10 cellular contexts compared by ENCODE assay signal in the genomic region with DNA sequence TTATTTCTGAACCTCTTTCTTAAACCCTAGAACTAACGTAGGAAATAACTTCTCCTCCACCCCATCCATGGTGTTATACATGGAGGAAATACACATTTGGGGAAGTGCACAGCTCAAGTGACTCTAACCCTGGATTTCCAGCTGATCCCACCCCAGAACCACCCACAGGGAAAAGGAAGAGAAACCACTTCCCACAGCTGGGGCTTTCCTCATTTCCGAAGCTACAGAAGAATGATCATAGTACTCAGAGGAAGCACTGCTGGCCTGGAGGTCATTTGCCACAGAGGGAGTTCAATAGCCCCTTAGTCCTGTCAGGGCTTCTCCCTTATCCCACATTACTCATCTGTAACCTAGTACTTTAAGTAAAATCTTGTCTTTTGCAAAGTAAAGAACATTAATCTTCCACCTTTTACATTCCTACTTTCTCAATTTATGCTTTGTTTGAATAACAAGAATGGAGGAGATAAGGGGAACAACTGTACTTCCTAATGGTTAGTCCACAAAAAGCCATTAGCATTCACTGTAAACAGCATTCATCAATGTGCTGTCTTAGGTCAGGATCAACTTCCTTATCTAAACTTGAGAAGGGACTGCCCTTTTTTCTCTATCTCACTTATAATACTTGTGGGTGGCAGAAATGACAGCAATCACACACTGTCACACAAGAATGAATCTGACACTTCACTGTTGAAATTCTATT.
DNase-seq lines count a peak whose midpoint lies in the region; ATAC-seq and TF ChIP-seq lines count a peak whose summit lies in the region.
"Had no signal": no experiment of that assay in that cellular context is flagged by ENCODE, and none has a peak within 500 bp of the region (broad histone marks: within the 10 kb centered on the region; RNA-seq: fewer than 3 reads in every experiment).

No MANE protein-coding gene starts in this region.

- peaks cover 30% of the 10 kb centered on the region for H3K4me1 ChIP-seq in OCI-LY7 (ENCODE audit: insufficient read depth, low read length, poor library complexity, severe bottlenecking)
- H3K4me1 ChIP-seq in lower lobe of right lung = no peaks in the 10 kb centered on the region
- H3K4me1 ChIP-seq in prostate gland (replicated peaks) = no peaks in the 10 kb centered on the region
- H3K4me1 ChIP-seq: BE2C had no signal

- no peak overlapping the region for H3K27ac Mint-ChIP-seq in activated T-cell treated with anti-CD3 and anti-CD28 coated beads, Interleukin-2, amount 50 U/mL, for 24 hours
- H3K27ac Mint-ChIP-seq: T-helper 1 cell treated with Interleukin-12 subunit alpha and Interleukin-12 subunit beta and Interleukin-4 antibody, amounts not matched to agents 30 μg/mL and 1 μg/mL, for 36 hours had no signal

- TF ChIP-seq CTCF in OCI-LY7 (conservative IDR thresholded peaks at IDR 0.05; ENCODE audit: low read length) (no peak), lower lobe of right lung (IDR thresholded peaks at IDR 0.05) (no peak), prostate gland (IDR thresholded peaks at IDR 0.05) (no peak)

- H3K36me3 ChIP-seq in OCI-LY7 (ENCODE audit: insufficient read depth, low read length) (no peaks in the 10 kb centered on the region), lower lobe of right lung (no peaks in the 10 kb centered on the region), prostate gland (no peaks in the 10 kb centered on the region), MG63 (no peaks in the 10 kb centered on the region)
- H3K36me3 ChIP-seq: BE2C had no signal

- H3K4me2 ChIP-seq in OCI-LY7 (ENCODE audit: low read length) = peak overlapping the region; percentile 26; the same call in 1 of the 2 replicates

- 68% methylated on average over 2 of the region's 2 CpGs for WGBS in prostate gland

- POLR2A ChIA-PET in OCI-LY7 (lab: Charles Lee) = interaction anchor here (0.7 to 1.6 kb wide), 5 partner anchors 26 to 298 kb away, joined by 3 to 5 read pairs (median 3); no protein-coding TSS in a partner anchor

- no peaks in the 10 kb centered on the region for H3K79me2 ChIP-seq in OCI-LY7 (ENCODE audit: insufficient read depth, low read depth, low read length)

- BruUV-seq in OCI-LY7 (replicated peaks; lab: Mats Ljungman, UMichigan) = no TSS peak

- H3K9me3 Mint-ChIP-seq in activated T-cell treated with anti-CD3 and anti-CD28 coated beads, Interleukin-2, amount 50 U/mL, for 24 hours = no peaks in the 10 kb centered on the region
- H3K9me3 Mint-ChIP-seq: T-helper 1 cell treated with Interleukin-12 subunit alpha and Interleukin-12 subunit beta and Interleukin-4 antibody, amounts not matched to agents 30 μg/mL and 1 μg/mL, for 36 hours had no signal

- no peaks in the 10 kb centered on the region for H3K27me3 ChIP-seq in lower lobe of right lung (ENCODE audit: low read depth)
- no peaks in the 10 kb centered on the region for H3K27me3 ChIP-seq in prostate gland (replicated peaks; ENCODE audit: insufficient read depth)
- H3K27me3 ChIP-seq in MG63 = no peaks in the 10 kb centered on the region
- H3K27me3 ChIP-seq: BE2C had no signal

- peaks cover 41% of the 10 kb centered on the region for H3K4me1 Mint-ChIP-seq in activated T-cell treated with anti-CD3 and anti-CD28 coated beads, Interleukin-2, amount 50 U/mL, for 24 hours (ENCODE audit: low read depth)

- H3K27ac ChIP-seq in OCI-LY7 (ENCODE audit: low read depth, low read length, poor library complexity, severe bottlenecking) (no peak overlapping the region), lower lobe of right lung (no peak overlapping the region), prostate gland (no peak overlapping the region)

- H3K9me2 ChIP-seq in OCI-LY7 (ENCODE audit: insufficient read depth, low read length) = no peaks in the 10 kb centered on the region

- no peak overlapping the region for H3K4me3 ChIP-seq in OCI-LY7 (ENCODE audit: low read depth, low read length, poor library complexity, severe bottlenecking)
- no peak overlapping the region for H3K4me3 ChIP-seq in lower lobe of right lung
- H3K4me3 ChIP-seq in prostate gland = no peak overlapping the region
- H3K4me3 ChIP-seq in MG63 = no peak overlapping the region

- no peaks in the 10 kb centered on the region for H3K27me3 Mint-ChIP-seq in activated T-cell treated with anti-CD3 and anti-CD28 coated beads, Interleukin-2, amount 50 U/mL, for 24 hours

- no peak overlapping the region for H3K4me3 Mint-ChIP-seq in activated T-cell treated with anti-CD3 and anti-CD28 coated beads, Interleukin-2, amount 50 U/mL, for 24 hours
- H3K4me3 Mint-ChIP-seq: T-helper 1 cell treated with Interleukin-12 subunit alpha and Interleukin-12 subunit beta and Interleukin-4 antibody, amounts not matched to agents 30 μg/mL and 1 μg/mL, for 36 hours had no signal

- ATAC-seq in GM19452 (IDR thresholded peaks at IDR 0.05; ENCODE audit: unreplicated experiment) = peak; percentile 29
- peak; percentile 69 to 70 for ATAC-seq in lower lobe of right lung

- no peak for TF ChIP-seq POLR2A in prostate gland (IDR thresholded peaks at IDR 0.05)

- CTCF ChIA-PET in OCI-LY7 (lab: Charles Lee; ENCODE audit: unreplicated experiment) = interaction anchor here (0.6 kb wide), 1 partner anchor 96 kb away, joined by 3 read pairs; no protein-coding TSS in a partner anchor

- H3K9me3 ChIP-seq in OCI-LY7 (ENCODE audit: low read length) (no peaks in the 10 kb centered on the region), lower lobe of right lung (no peaks in the 10 kb centered on the region), prostate gland (no peaks in the 10 kb centered on the region), MG63 (no peaks in the 10 kb centered on the region)
- H3K9me3 ChIP-seq: BE2C had no signal

- peak; percentile 33 for DNase-seq in A172 (ENCODE audit: low spot score)
- DNase-seq in OCI-LY7 (ENCODE audit: low spot score) = no peak
- DNase-seq in lower lobe of right lung = no peak
- DNase-seq in prostate gland (ENCODE audit: low spot score) = no peak
- DNase-seq in activated T-cell treated with anti-CD3 and anti-CD28 coated beads, Interleukin-2, amount 50 U/mL, for 24 hours = no peak
- DNase-seq in MG63 = no peak
- no peak for DNase-seq in EL
- DNase-seq: BE2C had no signal

- H3K36me3 Mint-ChIP-seq in activated T-cell treated with anti-CD3 and anti-CD28 coated beads, Interleukin-2, amount 50 U/mL, for 24 hours (ENCODE audit: low read depth) = no peaks in the 10 kb centered on the region

- H2AFZ ChIP-seq in OCI-LY7 (ENCODE audit: low read length) = no peak overlapping the region; the same call in 1 of the 2 replicates

- intact Hi-C loops in OCI-LY7 (cut with micrococcal nuclease; ENCODE audit: unreplicated experiment) (no loop called here), lower lobe of right lung (cut with DNase I) (no loop called here), prostate gland (cut with DNase I) (no loop called here)

- H4K20me1 ChIP-seq in OCI-LY7 (ENCODE audit: insufficient read depth, low read length) = peaks cover 6% of the 10 kb centered on the region; the same call in 1 of the 2 replicates
